ENCODE assay signal across 23 cellular contexts in genomic region chr20:57987659-57988058, GRCh38.
DNase-seq lines count a peak whose midpoint lies in the region; ATAC-seq, FAIRE-seq and TF ChIP-seq lines count a peak whose summit lies in the region.
"Had no signal": no experiment of that assay in that cellular context is flagged by ENCODE, and none has a peak within 500 bp of the region (broad histone marks: within the 10 kb centered on the region; RNA-seq: fewer than 3 reads in every experiment).

No MANE protein-coding gene starts in this region.

- H2AFZ ChIP-seq in HepG2 (ENCODE audit: low read length) = no peak overlapping the region
- H2AFZ ChIP-seq: GM23248 had no signal

- H3K27me3 ChIP-seq in HepG2 (ENCODE audit: control insufficient read depth in 1 of 2, insufficient read depth in 2 of 2, low read length in 2 of 2) (peaks cover 0 to 35% of the 10 kb centered on the region in 2 experiments; a peak in 2 of 5 replicates), right lobe of liver (no peaks in the 10 kb centered on the region), bronchial epithelial cell (ENCODE audit: control insufficient read depth, insufficient read depth, low read length) (peaks cover under 1% of the 10 kb centered on the region), mucosa of rectum (ENCODE audit: control insufficient read depth in 2 of 2, insufficient read depth in 2 of 2, low read length in 2 of 2) (no peaks in the 10 kb centered on the region)
- H3K27me3 ChIP-seq: SJCRH30 had no signal

- no peak overlapping the region for H3K4me2 ChIP-seq in HepG2 (ENCODE audit: low read depth, low read length)
- H3K4me2 ChIP-seq: A549, KMS-11 had no signal

- TF ChIP-seq CTCF in HepG2 (CRISPR knock-in tag; IDR thresholded peaks at IDR 0.05) = no peak
- TF ChIP-seq CTCF in right lobe of liver (IDR thresholded peaks at IDR 0.05) = no peak
- no peak for TF ChIP-seq CTCF in bronchial epithelial cell (IDR thresholded peaks at IDR 0.05; ENCODE audit: insufficient read depth, low read length, severe bottlenecking)

- H3K79me2 ChIP-seq in HepG2 (ENCODE audit: insufficient read depth, low read length) = no peaks in the 10 kb centered on the region

- no peaks in the 10 kb centered on the region for H3K36me3 ChIP-seq in HepG2 (replicated peaks in 1 of 2; ENCODE audit: control insufficient read depth in 1 of 2, insufficient read depth in 2 of 2, low read length in 2 of 2)
- no peaks in the 10 kb centered on the region for H3K36me3 ChIP-seq in right lobe of liver
- no peaks in the 10 kb centered on the region for H3K36me3 ChIP-seq in bronchial epithelial cell (ENCODE audit: control insufficient read depth, insufficient read depth, low read length)
- H3K36me3 ChIP-seq in mucosa of rectum (ENCODE audit: control insufficient read depth in 2 of 2, insufficient read depth in 2 of 2, low read length in 2 of 2) = no peaks in the 10 kb centered on the region
- H3K36me3 ChIP-seq: SJCRH30 had no signal

- BruUV-seq in HepG2 (replicated peaks; lab: Mats Ljungman, UMichigan) = no TSS peak

- no peaks in the 10 kb centered on the region for H3K4me1 ChIP-seq in HepG2 (ENCODE audit: insufficient read depth, low read length)
- no peaks in the 10 kb centered on the region for H3K4me1 ChIP-seq in right lobe of liver
- peaks cover 6 to 31% of the 10 kb centered on the region in 2 donors for H3K4me1 ChIP-seq in mucosa of rectum (ENCODE audit: control insufficient read depth in 2 of 2, insufficient read depth in 2 of 2, low read length in 2 of 2)
- H3K4me1 ChIP-seq: Caco-2 had no signal

- CTCF ChIA-PET in HepG2 (lab: Yijun Ruan, JAX; ENCODE audit: low intra/inter-chr PET ratio, low total read pairs) = no interaction called here

- under 1% methylated on average over 6 of the region's 6 CpGs for WGBS in HepG2 (ENCODE audit: low lambda C conversion rate)
- WGBS in right lobe of liver (ENCODE audit: insufficient coverage, low coverage, low lambda C conversion rate, missing lambda C conversion rate) = 35% methylated on average over 3 of the region's 6 CpGs

- FAIRE-seq in HepG2 (lab: Jason Lieb, UNC) = no peak
- peak; percentile 28 for FAIRE-seq in bronchial epithelial cell (lab: Jason Lieb, UNC)
- FAIRE-seq: A549, G401.6 had no signal

- no peaks in the 10 kb centered on the region; the same call in 1 of the 2 replicates for H4K20me1 ChIP-seq in HepG2 (ENCODE audit: insufficient read depth, low read length)

- in situ Hi-C loops in HepG2 (cut with HindIII; ENCODE audit: extremely low pct_ligation_motif_present, low pct_unique_long_range_greater_than_20kb) = no loop called here

- POLR2A ChIA-PET in HepG2 (lab: Yijun Ruan, JAX) = no interaction called here

- TF ChIP-seq EP300 in HepG2 (IDR thresholded peaks at IDR 0.05; ENCODE audit: low read depth in 2 of 2, low read length in 2 of 2) (no peak), HepG2 (CRISPR knock-in tag; IDR thresholded peaks at IDR 0.05; ENCODE audit: borderline replicate concordance) (no peak)

- H3K9ac ChIP-seq in HepG2 (ENCODE audit: insufficient read depth, low read depth, low read length) (no peak overlapping the region), mucosa of rectum (ENCODE audit: low read depth in 1 of 2, low read length in 2 of 2) (peak overlapping the region in 1 of 2 donors; percentile 23)
- H3K9ac ChIP-seq: GM23248, KMS-11 had no signal

- no peak for TF ChIP-seq RAD21 in HepG2 (CRISPR knock-in tag; IDR thresholded peaks at IDR 0.05)

- intact Hi-C loops in HepG2 (cut with micrococcal nuclease; ENCODE audit: unreplicated experiment) = no loop called here
- intact Hi-C loops in right lobe of liver (cut with DNase I) = no loop called here

- TF ChIP-seq POLR2A in HepG2 (IDR thresholded peaks at IDR 0.05; ENCODE audit: insufficient read depth in 1 of 2, low read depth in 2 of 2, low read length in 2 of 2) (no peak), right lobe of liver (IDR thresholded peaks at IDR 0.05) (no peak)

- H3K9me3 ChIP-seq in HepG2 (ENCODE audit: low read length) (no peaks in the 10 kb centered on the region), right lobe of liver (no peaks in the 10 kb centered on the region), mucosa of rectum (ENCODE audit: control insufficient read depth in 2 of 2, low read length in 2 of 2) (no peaks in the 10 kb centered on the region)
- H3K9me3 ChIP-seq: A549, Caco-2, SJCRH30 had no signal

- DNase-seq in HepG2 (ENCODE audit: low spot score) (no peak), right lobe of liver (no peak), bronchial epithelial cell (ENCODE audit: low read depth) (no peak), foreskin melanocyte (no peak)
- DNase-seq in stimulated activated CD8-positive, alpha-beta memory T cell treated with anti-CD3 and anti-CD28 coated beads, Interleukin-4, amount 100 ng/mL, for 48 hours = no peak
- DNase-seq: C1 segment of cervical spinal cord; Caco-2; CD4-positive, alpha-beta memory T cell; GM23248; H9; HFFc6; MM.1S; NCI-H1694 treated with DMSO at 0.1 percent for 48 hours; NCI-H446 treated with DMSO at 0.1 percent for 48 hours; NCI-H526; SJCRH30 had no signal

- H3K27ac ChIP-seq in HepG2 (ENCODE audit: extremely low read length, insufficient read depth, low read length) = no peak overlapping the region
- no peak overlapping the region for H3K27ac ChIP-seq in right lobe of liver
- H3K27ac ChIP-seq in mucosa of rectum (ENCODE audit: low read depth in 2 of 2, low read length in 2 of 2) = peak overlapping the region; percentile 40 to 52
- H3K27ac ChIP-seq: GM23248, KMS-11, SJCRH30 had no signal

- no peak overlapping the region for H3K4me3 ChIP-seq in HepG2 (replicated peaks in 1 of 3; ENCODE audit: insufficient read depth in 1 of 3, low read depth in 2 of 3, low read length in 3 of 3)
- H3K4me3 ChIP-seq in right lobe of liver = no peak overlapping the region
- H3K4me3 ChIP-seq in bronchial epithelial cell (ENCODE audit: low read depth, low read length) = no peak overlapping the region
- H3K4me3 ChIP-seq in mucosa of rectum (ENCODE audit: low read length in 2 of 2) = no peak overlapping the region
- H3K4me3 ChIP-seq: A549, GM23248, SJCRH30 had no signal

- no peak for ATAC-seq in HepG2
- ATAC-seq in right lobe of liver = no peak
- no peak for ATAC-seq in HG02623 (IDR thresholded peaks at IDR 0.05; ENCODE audit: unreplicated experiment)
- ATAC-seq: A549, Right ventricle myocardium inferior, SK-N-SH treated with all-trans-retinoic acid at 6 μM for 48 hours had no signal

TF ChIP-seq in HepG2, 621 proteins besides CTCF, POLR2A, EP300 and RAD21:
- no peak for TF ChIP-seq PBX3 (CRISPR knock-in tag; IDR thresholded peaks at IDR 0.05; ENCODE audit: borderline replicate concordance)
- no peak for TF ChIP-seq NCOA2 (CRISPR knock-in tag; IDR thresholded peaks at IDR 0.05)
- TF ChIP-seq RCOR2 (CRISPR knock-in tag; IDR thresholded peaks at IDR 0.05) = no peak
- no peak for TF ChIP-seq SMARCE1 (IDR thresholded peaks at IDR 0.05; ENCODE audit: borderline replicate concordance)
- peak; percentile 86 for TF ChIP-seq MNT (IDR thresholded peaks at IDR 0.05)
- TF ChIP-seq ZNF75D (CRISPR knock-in tag; IDR thresholded peaks at IDR 0.05; ENCODE audit: borderline replicate concordance) = no peak

Comparison
In these comparisons a context has a peak if more than half of its experiments do, and no peak if none do; other contexts are left out.
1. H3K27ac ChIP-seq: peak in mucosa of rectum (2 of 2); none in HepG2 (single experiment) and right lobe of liver (0 of 3).